8 cellular contexts compared by ENCODE assay signal in genomic region chr1:226973898-226974543, GRCh38. TPM values are rescaled to one million over a fixed set of nuclear protein-coding genes. Genes with fewer than 3 reads are reported as not detected.
A peak's percentile ranks its signal among the peaks of the same experiment; 100 is the strongest.
DNase-seq lines count a peak whose midpoint lies in the region; ATAC-seq and TF ChIP-seq lines count a peak whose summit lies in the region.

No MANE protein-coding gene starts in this region.

- peaks cover 0 to 6% of the 10 kb centered on the region in 2 donors for H3K9me3 ChIP-seq in right atrium auricular region

- ATAC-seq in sciatic nerve (peak; percentile 93), HG03342 (IDR thresholded peaks at IDR 0.05; ENCODE audit: unreplicated experiment) (no peak), GM21723 (IDR thresholded peaks at IDR 0.05; ENCODE audit: unreplicated experiment) (no peak)

- TF ChIP-seq CTCF in brain (conservative IDR thresholded peaks at IDR 0.05) (no peak), right atrium auricular region (IDR thresholded peaks at IDR 0.05) (no peak)

- H3K27ac Mint-ChIP-seq in brain = peak overlapping the region; percentile 55 to 98 (median 91)

- peaks cover 5% of the 10 kb centered on the region for H3K27me3 Mint-ChIP-seq in brain

- peak; percentile 43 for DNase-seq in EH (ENCODE audit: low read depth)
- peak; percentile 72 for DNase-seq in right atrium auricular region (ENCODE audit: low spot score)
- DNase-seq in sciatic nerve (ENCODE audit: low spot score) = no peak
- DNase-seq in cerebellum (ENCODE audit: low spot score) = no peak
- DNase-seq in DMS79 (lab: John Stamatoyannopoulos, UW) = no peak

- H3K4me1 Mint-ChIP-seq in brain = peaks cover 29% of the 10 kb centered on the region

- no peaks in the 10 kb centered on the region for H3K27me3 ChIP-seq in right atrium auricular region

- peak overlapping the region in 1 of 5 experiments; percentile 15 for H3K4me3 Mint-ChIP-seq in brain

- peak overlapping the region; percentile 84 to 87 for H3K27ac ChIP-seq in right atrium auricular region

- H3K4me1 ChIP-seq in right atrium auricular region = peaks cover 0 to 48% of the 10 kb centered on the region in 2 donors

- H3K4me3 ChIP-seq in right atrium auricular region = no peak overlapping the region

- peaks cover 6 to 22% (median 8%) of the 10 kb centered on the region in 5 experiments for H3K9me3 Mint-ChIP-seq in brain

- intact Hi-C loops in sciatic nerve (cut with DNase I) = no loop called here

- peaks cover 30% of the 10 kb centered on the region for H3K36me3 Mint-ChIP-seq in brain

- peaks cover 25% of the 10 kb centered on the region for H3K36me3 ChIP-seq in right atrium auricular region

RNA-seq across cellular contexts. Expression of gene COQ8A, which starts 33.9 kb away (rescaled TPM):
- polyA plus RNA-seq in brain (ENCODE audit: insufficient read depth, low read depth, low replicate concordance) = 99.6 TPM
- 100 to 1,000 TPM; 158 to 253 TPM for total RNA-seq in right atrium auricular region
- total RNA-seq in sciatic nerve = 32.4 TPM
- 19.6 TPM for total RNA-seq in cerebellum

Comparison
In these comparisons a context has a peak if more than half of its experiments do, and no peak if none do; other contexts are left out.
1. DNase-seq: peak in EH (single experiment) and right atrium auricular region (single experiment); none in sciatic nerve (single experiment), cerebellum (single experiment) and DMS79 (single experiment).